ENCODE assay signal across 8 cellular contexts in the genomic region with DNA sequence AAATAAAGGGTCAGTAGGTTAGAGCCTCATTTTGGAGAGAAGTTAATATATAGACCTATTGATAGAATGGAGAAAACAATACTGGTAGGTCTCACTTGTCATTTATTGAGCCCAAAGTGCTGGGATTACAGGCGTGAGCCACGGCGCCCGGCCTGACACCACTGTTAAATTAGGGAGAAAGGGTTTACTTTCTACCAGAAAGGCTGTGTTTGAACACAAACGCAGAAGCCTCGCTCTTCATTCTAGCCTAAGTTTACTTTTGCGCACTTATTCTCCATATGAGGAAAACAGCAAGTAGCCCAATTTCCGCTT. TPM values are rescaled to one million over a fixed set of nuclear protein-coding genes. Genes with fewer than 3 reads are reported as not detected.
A peak's percentile ranks its signal among the peaks of the same experiment; 100 is the strongest.
DNase-seq lines count a peak whose midpoint lies in the region; ATAC-seq, FAIRE-seq and TF ChIP-seq lines count a peak whose summit lies in the region.

No MANE protein-coding gene starts in this region.

- H3K4me3 ChIP-seq in heart right ventricle (peak overlapping the region; percentile 60 to 84 (median 75)), K562 (peak overlapping the region; percentile 92), mesodermal cell (ENCODE audit: extremely low read depth, insufficient read depth, low read length, poor library complexity, severe bottlenecking) (peak overlapping the region; percentile 94), urinary bladder (ENCODE audit: low read depth, low read length) (peak overlapping the region; percentile 86)

- CTCF ChIA-PET in K562 (lab: Yijun Ruan, JAX; ENCODE audit: low intra/inter-chr PET ratio) = no interaction called here

- POLR2A ChIA-PET in K562 (lab: Yijun Ruan, JAX) = interaction anchor here (0.6 to 1.2 kb wide), 2 partner anchors 17 to 1114 kb away, joined by 3 read pairs; no protein-coding TSS in a partner anchor

- intact Hi-C loops in heart right ventricle (cut with DNase I) (loop anchor here in 2 of 10 donors (5.0 kb wide), 2 partner anchors 53 to 63 kb away; partner anchors contain the start of genes APH1A (in 1 of the 2) and CA14 (in 1 of the 2)), Right ventricle myocardium inferior (cut with DNase I) (no loop called here), K562 (cut with micrococcal nuclease) (loop anchor here (5.0 kb wide), 1 partner anchor 63 kb away; the partner anchor contains the start of gene CA14)

- ATAC-seq in heart right ventricle = no peak
- ATAC-seq in Right ventricle myocardium inferior = no peak
- no peak for ATAC-seq in K562
- no peak for ATAC-seq in HG03045 (IDR thresholded peaks at IDR 0.05; ENCODE audit: unreplicated experiment)

- no peaks in the 10 kb centered on the region for H4K20me1 ChIP-seq in K562 (replicated peaks; ENCODE audit: control insufficient read depth, insufficient read depth, low read length)

- H3K27ac ChIP-seq in heart right ventricle (peak overlapping the region in 9 of 10 donors; percentile 71 to 95 (median 91)), K562 (ENCODE audit: extremely low read depth, low read depth, low read length) (peak overlapping the region; percentile 91), mesodermal cell (ENCODE audit: low read depth, low read length, severe bottlenecking) (no peak overlapping the region), urinary bladder (ENCODE audit: low read depth) (no peak overlapping the region)

- BruUV-seq in K562 (replicated peaks; lab: Mats Ljungman, UMichigan) = no TSS peak

- no peak for TF ChIP-seq RAD21 in K562 (CRISPR knock-in tag; conservative IDR thresholded peaks at IDR 0.05 in 1 of 2, IDR thresholded peaks at IDR 0.05 in 1 of 2)

- H3K9me3 ChIP-seq in heart right ventricle (no peaks in the 10 kb centered on the region), K562 (replicated peaks; ENCODE audit: control insufficient read depth, insufficient read depth, low read depth, low read length) (peaks cover 4% of the 10 kb centered on the region), mesodermal cell (ENCODE audit: control insufficient read depth, low read length) (peaks cover 3% of the 10 kb centered on the region)

- no peak for TF ChIP-seq EP300 in K562 (IDR thresholded peaks at IDR 0.05; ENCODE audit: low read length)

- H3K9me1 ChIP-seq in K562 (ENCODE audit: control insufficient read depth, insufficient read depth, low read length) = no peaks in the 10 kb centered on the region

- 60 to 77% methylated on average over 8 of the region's 8 CpGs for WGBS in heart right ventricle, 2 donors
- 93% methylated on average over 8 of the region's 8 CpGs for WGBS in K562 (ENCODE audit: insufficient coverage, low coverage, missing lambda C conversion rate)
- 97 to 99% methylated on average over 8 of the region's 8 CpGs for WGBS in mesodermal cell (ENCODE audit: insufficient coverage in 2 of 2), 2 experiments
- WGBS in urinary bladder = 85% methylated on average over 8 of the region's 8 CpGs

- peaks cover 34% of the 10 kb centered on the region for H3K79me2 ChIP-seq in K562 (ENCODE audit: control insufficient read depth, insufficient read depth, low read length)

- H3K27me3 ChIP-seq in heart right ventricle (no peaks in the 10 kb centered on the region), K562 (ENCODE audit: control insufficient read depth in 2 of 2, insufficient read depth in 2 of 2, low read length in 2 of 2) (no peaks in the 10 kb centered on the region)

- peaks cover 0 to 24% (median 11%) of the 10 kb centered on the region in 9 donors for H3K36me3 ChIP-seq in heart right ventricle
- peaks cover 26% of the 10 kb centered on the region for H3K36me3 ChIP-seq in K562 (ENCODE audit: control insufficient read depth, insufficient read depth, low read length)
- H3K36me3 ChIP-seq in mesodermal cell (ENCODE audit: control insufficient read depth, insufficient read depth, low read length) = peaks cover 29% of the 10 kb centered on the region
- H3K36me3 ChIP-seq in urinary bladder (ENCODE audit: insufficient read depth) = no peaks in the 10 kb centered on the region

- H3K9ac ChIP-seq in K562 (ENCODE audit: insufficient read depth in 1 of 2, low read depth in 2 of 2, low read length in 2 of 2) = no peak overlapping the region

- no peak for DNase-seq in heart right ventricle
- DNase-seq in Right ventricle myocardium inferior (ENCODE audit: missing footprints) = no peak
- DNase-seq in K562 (ENCODE audit: extremely low read depth in 1 of 4, low spot score in 3 of 4) = no peak
- DNase-seq in hepatic stellate cell (ENCODE audit: low spot score) = no peak
- DNase-seq in NCI-H526 treated with DMSO at 0.1 percent for 48 hours (lab: John Stamatoyannopoulos, UW) = no peak

- TF ChIP-seq CTCF in heart right ventricle (IDR thresholded peaks at IDR 0.05) (no peak), K562 (IDR thresholded peaks at IDR 0.05 in 2 of 3, conservative IDR thresholded peaks at IDR 0.05 in 1 of 3; ENCODE audit: insufficient read depth in 2 of 3, low read depth in 1 of 3, low read length in 3 of 3) (no peak)

- H2AFZ ChIP-seq in K562 (ENCODE audit: low read depth, low read length) = peak overlapping the region; percentile 58

- in situ Hi-C loops in K562 (cut with MboI) = no loop called here

- H3K4me2 ChIP-seq in K562 (ENCODE audit: insufficient read depth, low read length) = peak overlapping the region; percentile 36; the same call in 1 of the 2 replicates

- no peak for TF ChIP-seq POLR2A in K562 (conservative IDR thresholded peaks at IDR 0.05)

- H3K4me1 ChIP-seq in heart right ventricle (peaks cover 0 to 25% (median 13%) of the 10 kb centered on the region in 9 donors), K562 (replicated peaks in 1 of 2; ENCODE audit: control insufficient read depth in 2 of 2, insufficient read depth in 2 of 2, low read length in 2 of 2) (peaks cover 5% of the 10 kb centered on the region in 2 experiments; a peak in 2 of 5 replicates), mesodermal cell (ENCODE audit: control insufficient read depth, insufficient read depth, low read length, poor library complexity, severe bottlenecking) (peaks cover 3% of the 10 kb centered on the region), urinary bladder (ENCODE audit: insufficient read depth) (peaks cover 1% of the 10 kb centered on the region)

- FAIRE-seq in K562 (lab: Jason Lieb, UNC) = no peak

RNA-seq across cellular contexts. Expression of gene PRPF3, which starts 0.7 kb away (rescaled TPM):
- total RNA-seq in heart right ventricle (10 to 100 TPM; 17.8 to 25.5 (median 20.1) TPM), Right ventricle myocardium inferior (21.9 TPM), K562 (2014; rRNA removed) (50.5 and 57.9 TPM in 2 replicates), K562 (2014; rRNA removed; fragmentation: Illumina TruSeq; extraction: Trizol) (73.4 and 81.5 TPM in 2 replicates), K562 (2015; rRNA removed; fragmentation: Illumina TruSeq; extraction: Trizol) (80.0 and 84.4 TPM in 2 replicates), K562 (2021) (48.1 and 51.1 TPM in 2 replicates), urinary bladder (66.6 TPM)
- polyA plus RNA-seq in heart right ventricle (10 to 100 TPM; 19.6 to 43.6 TPM), K562 (2011; rRNA removed) (38.1 and 41.7 TPM in 2 replicates), K562 (2014; fragmentation: Illumina TruSeq; extraction: Trizol) (62.0 and 67.2 TPM in 2 replicates), K562 (2014; fragmentation: Nextera tagmentation; extraction: Ambion mirVana) (10 to 100 TPM; 26.4 to 70.9 TPM), K562 (2014; rRNA removed) (53.6 and 54.1 TPM in 2 replicates), urinary bladder (34.9 TPM)
- 124 and 171 TPM in 2 replicates for total RNA-seq in K562 (2011; cell fraction: chromatin; rRNA removed; ENCODE audit: low replicate concordance)
- total RNA-seq in K562 (2011; cell fraction: nucleolus; rRNA removed) = 54.7 and 55.1 TPM in 2 replicates
- total RNA-seq in K562 (2011; cell fraction: nucleoplasm; rRNA removed) = 103 and 135 TPM in 2 replicates
- 15.6 and 20.7 TPM in 2 replicates for polyA plus RNA-seq in K562 (2011; cell fraction: cytosol; rRNA removed)
- 63.2 and 70.6 TPM in 2 replicates for polyA plus RNA-seq in K562 (2011; cell fraction: nucleus; rRNA removed)
- polyA plus RNA-seq in K562 (2012) = 41.5 and 45.4 TPM in 2 replicates
- polyA minus RNA-seq in K562 (2011; rRNA and poly(A)+ RNA removed) = 70.3 TPM in 2 replicates
- 17.8 and 22.5 TPM in 2 replicates for polyA minus RNA-seq in K562 (2011; cell fraction: cytosol; rRNA and poly(A)+ RNA removed)
- polyA minus RNA-seq in K562 (2011; cell fraction: nucleus; rRNA and poly(A)+ RNA removed) = 32.4 and 51.1 TPM in 2 replicates
- polyA plus RNA-seq in mesodermal cell (2013, experiment 1 of 2) = 40.9 TPM
- polyA plus RNA-seq in mesodermal cell (2013, experiment 2 of 2) = 36.6 TPM

RNA-seq across cellular contexts. Expression of gene MRPS21, which starts 27.0 kb away (rescaled TPM):
- total RNA-seq in heart right ventricle (10 to 100 TPM; 68.4 to 80.0 (median 73.6) TPM), Right ventricle myocardium inferior (70.8 TPM), K562 (2014; rRNA removed) (139 and 144 TPM in 2 replicates), K562 (2014; rRNA removed; fragmentation: Illumina TruSeq; extraction: Trizol) (163 and 164 TPM in 2 replicates), K562 (2015; rRNA removed; fragmentation: Illumina TruSeq; extraction: Trizol) (123 and 132 TPM in 2 replicates), K562 (2021) (131 and 133 TPM in 2 replicates), urinary bladder (33.6 TPM)
- polyA plus RNA-seq in heart right ventricle (100 to 1,000 TPM in 1 of 2 donors, 10 to 100 TPM in 1; 89.2 to 195 TPM), K562 (2011; rRNA removed) (151 and 182 TPM in 2 replicates), K562 (2014; fragmentation: Illumina TruSeq; extraction: Trizol) (115 and 119 TPM in 2 replicates), K562 (2014; fragmentation: Nextera tagmentation; extraction: Ambion mirVana) (100 to 1,000 TPM; 374 to 407 TPM), K562 (2014; rRNA removed) (149 and 173 TPM in 2 replicates), urinary bladder (68.5 TPM)
- 67.0 and 94.2 TPM in 2 replicates for total RNA-seq in K562 (2011; cell fraction: chromatin; rRNA removed; ENCODE audit: low replicate concordance)
- 81.9 and 86.1 TPM in 2 replicates for total RNA-seq in K562 (2011; cell fraction: nucleolus; rRNA removed)
- total RNA-seq in K562 (2011; cell fraction: nucleoplasm; rRNA removed) = 80.3 and 84.8 TPM in 2 replicates
- polyA plus RNA-seq in K562 (2011; cell fraction: cytosol; rRNA removed) = 57.7 and 87.2 TPM in 2 replicates
- polyA plus RNA-seq in K562 (2011; cell fraction: nucleus; rRNA removed) = 213 and 215 TPM in 2 replicates
- 74.4 and 116 TPM in 2 replicates for polyA plus RNA-seq in K562 (2012)
- 42.5 and 52.5 TPM in 2 replicates for polyA minus RNA-seq in K562 (2011; rRNA and poly(A)+ RNA removed)
- polyA minus RNA-seq in K562 (2011; cell fraction: cytosol; rRNA and poly(A)+ RNA removed) = 20.5 and 26.2 TPM in 2 replicates
- polyA minus RNA-seq in K562 (2011; cell fraction: nucleus; rRNA and poly(A)+ RNA removed) = 21.0 and 32.3 TPM in 2 replicates
- 84.6 TPM for polyA plus RNA-seq in mesodermal cell (2013, experiment 1 of 2)
- 79.3 TPM for polyA plus RNA-seq in mesodermal cell (2013, experiment 2 of 2)

RNA-seq across cellular contexts. Expression of gene CIART, which starts 38.3 kb away (rescaled TPM):
- total RNA-seq in heart right ventricle (10 to 100 TPM in 6 of 10 donors, 1 to 10 TPM in 4; 3.4 to 22.6 (median 15.5) TPM), Right ventricle myocardium inferior (12.8 TPM), K562 (2014; rRNA removed) (0.41 TPM in 1 of 2 replicates, not detected in the other), K562 (2014; rRNA removed; fragmentation: Illumina TruSeq; extraction: Trizol) (0.15 TPM in 1 of 2 replicates, not detected in the other), K562 (2015; rRNA removed; fragmentation: Illumina TruSeq; extraction: Trizol) (0.22 TPM in 1 of 2 replicates, not detected in the other), K562 (2021) (0.35 TPM in 1 of 2 replicates, not detected in the other), urinary bladder (2.4 TPM)
- polyA plus RNA-seq in heart right ventricle (10 to 100 TPM in 1 of 2 donors, 1 to 10 TPM in 1; 4.9 to 18.7 TPM), K562 (2011; rRNA removed) (0.30 TPM in 1 of 2 replicates, not detected in the other), K562 (2014; fragmentation: Illumina TruSeq; extraction: Trizol) (0.19 and 0.35 TPM in 2 replicates), K562 (2014; fragmentation: Nextera tagmentation; extraction: Ambion mirVana) (under 1 TPM; 0.07 to 0.21 TPM), K562 (2014; rRNA removed) (0.19 and 1.1 TPM in 2 replicates), urinary bladder (13.0 TPM)
- total RNA-seq in K562 (2011; cell fraction: chromatin; rRNA removed; ENCODE audit: low replicate concordance) = 0.67 and 1.3 TPM in 2 replicates
- total RNA-seq in K562 (2011; cell fraction: nucleolus; rRNA removed) = 0.67 TPM in 1 of 2 replicates, not detected in the other
- total RNA-seq in K562 (2011; cell fraction: nucleoplasm; rRNA removed) = 0.29 and 1.5 TPM in 2 replicates
- polyA plus RNA-seq in K562 (2011; cell fraction: cytosol; rRNA removed) = 0.12 and 0.19 TPM in 2 replicates
- 1.1 and 1.3 TPM in 2 replicates for polyA plus RNA-seq in K562 (2011; cell fraction: nucleus; rRNA removed)
- polyA plus RNA-seq in K562 (2012) = 0.10 and 0.44 TPM in 2 replicates
- not detected in 2 replicates for polyA minus RNA-seq in K562 (2011; rRNA and poly(A)+ RNA removed)
- not detected in 2 replicates for polyA minus RNA-seq in K562 (2011; cell fraction: cytosol; rRNA and poly(A)+ RNA removed)
- not detected in 2 replicates for polyA minus RNA-seq in K562 (2011; cell fraction: nucleus; rRNA and poly(A)+ RNA removed)
- 5.5 TPM for polyA plus RNA-seq in mesodermal cell (2013, experiment 1 of 2)
- 4.6 TPM for polyA plus RNA-seq in mesodermal cell (2013, experiment 2 of 2)

RNA-seq across cellular contexts. Expression of gene RPRD2, which starts 43.3 kb away (rescaled TPM):
- total RNA-seq in heart right ventricle = 10 to 100 TPM; 21.9 to 34.5 (median 28.2) TPM
- polyA plus RNA-seq in heart right ventricle = 1 to 10 TPM; 4.0 to 7.4 TPM
- 23.6 TPM for total RNA-seq in Right ventricle myocardium inferior
- 21.2 and 49.5 TPM in 2 replicates for total RNA-seq in K562 (2011; cell fraction: chromatin; rRNA removed; ENCODE audit: low replicate concordance)
- 12.0 and 13.0 TPM in 2 replicates for total RNA-seq in K562 (2011; cell fraction: nucleolus; rRNA removed)
- 21.8 and 22.7 TPM in 2 replicates for total RNA-seq in K562 (2011; cell fraction: nucleoplasm; rRNA removed)
- 4.4 and 5.2 TPM in 2 replicates for total RNA-seq in K562 (2014; rRNA removed)
- total RNA-seq in K562 (2014; rRNA removed; fragmentation: Illumina TruSeq; extraction: Trizol) = 7.7 and 8.9 TPM in 2 replicates
- total RNA-seq in K562 (2015; rRNA removed; fragmentation: Illumina TruSeq; extraction: Trizol) = 8.6 and 8.7 TPM in 2 replicates
- total RNA-seq in K562 (2021) = 19.8 and 21.6 TPM in 2 replicates
- 6.1 and 11.4 TPM in 2 replicates for polyA plus RNA-seq in K562 (2011; rRNA removed)
- 5.5 and 7.2 TPM in 2 replicates for polyA plus RNA-seq in K562 (2011; cell fraction: cytosol; rRNA removed)
- polyA plus RNA-seq in K562 (2011; cell fraction: nucleus; rRNA removed) = 11.6 and 12.5 TPM in 2 replicates
- 11.7 and 12.8 TPM in 2 replicates for polyA plus RNA-seq in K562 (2012)
- polyA plus RNA-seq in K562 (2014; fragmentation: Illumina TruSeq; extraction: Trizol) = 18.3 and 21.3 TPM in 2 replicates
- 1 to 10 TPM; 1.5 to 4.4 TPM for polyA plus RNA-seq in K562 (2014; fragmentation: Nextera tagmentation; extraction: Ambion mirVana)
- 6.7 and 7.9 TPM in 2 replicates for polyA plus RNA-seq in K562 (2014; rRNA removed)
- polyA minus RNA-seq in K562 (2011; rRNA and poly(A)+ RNA removed) = 9.5 and 14.1 TPM in 2 replicates
- polyA minus RNA-seq in K562 (2011; cell fraction: cytosol; rRNA and poly(A)+ RNA removed) = 10.0 and 10.3 TPM in 2 replicates
- polyA minus RNA-seq in K562 (2011; cell fraction: nucleus; rRNA and poly(A)+ RNA removed) = 9.8 and 18.9 TPM in 2 replicates
- polyA plus RNA-seq in mesodermal cell (2013, experiment 1 of 2) = 24.7 TPM
- 21.4 TPM for polyA plus RNA-seq in mesodermal cell (2013, experiment 2 of 2)
- 23.4 TPM for total RNA-seq in urinary bladder
- polyA plus RNA-seq in urinary bladder = 19.3 TPM

RNA-seq across cellular contexts. Expression of gene C1orf54, which starts 48.0 kb away (rescaled TPM):
- total RNA-seq in heart right ventricle (10 to 100 TPM in 6 of 10 donors, 1 to 10 TPM in 4; 5.7 to 19.5 (median 11.8) TPM), Right ventricle myocardium inferior (15.8 TPM), K562 (2014; rRNA removed) (not detected in 2 replicates), K562 (2014; rRNA removed; fragmentation: Illumina TruSeq; extraction: Trizol) (0.65 and 1.1 TPM in 2 replicates), K562 (2015; rRNA removed; fragmentation: Illumina TruSeq; extraction: Trizol) (1.1 and 2.2 TPM in 2 replicates), K562 (2021) (0.20 and 1.00 TPM in 2 replicates), urinary bladder (74.2 TPM)
- polyA plus RNA-seq in heart right ventricle (10 to 100 TPM; 29.1 to 34.3 TPM), K562 (2011; rRNA removed) (1.2 and 3.4 TPM in 2 replicates), K562 (2014; fragmentation: Illumina TruSeq; extraction: Trizol) (1.0 and 1.2 TPM in 2 replicates), K562 (2014; fragmentation: Nextera tagmentation; extraction: Ambion mirVana) (1 to 10 TPM; 2.0 to 2.5 TPM), K562 (2014; rRNA removed) (0.33 and 1.1 TPM in 2 replicates), urinary bladder (21.5 TPM)
- total RNA-seq in K562 (2011; cell fraction: chromatin; rRNA removed; ENCODE audit: low replicate concordance) = 0.81 and 0.97 TPM in 2 replicates
- 0.50 TPM in 1 of 2 replicates, not detected in the other for total RNA-seq in K562 (2011; cell fraction: nucleolus; rRNA removed)
- total RNA-seq in K562 (2011; cell fraction: nucleoplasm; rRNA removed) = 0.29 TPM in 1 of 2 replicates, not detected in the other
- polyA plus RNA-seq in K562 (2011; cell fraction: cytosol; rRNA removed) = 0.48 and 2.8 TPM in 2 replicates
- polyA plus RNA-seq in K562 (2011; cell fraction: nucleus; rRNA removed) = 0.47 and 1.8 TPM in 2 replicates
- 2.7 and 2.8 TPM in 2 replicates for polyA plus RNA-seq in K562 (2012)
- polyA minus RNA-seq in K562 (2011; rRNA and poly(A)+ RNA removed) = 0.30 TPM in 1 of 2 replicates, not detected in the other
- 1.0 TPM in 1 of 2 replicates, not detected in the other for polyA minus RNA-seq in K562 (2011; cell fraction: cytosol; rRNA and poly(A)+ RNA removed)
- 0.67 TPM in 1 of 2 replicates, not detected in the other for polyA minus RNA-seq in K562 (2011; cell fraction: nucleus; rRNA and poly(A)+ RNA removed)
- 26.6 TPM for polyA plus RNA-seq in mesodermal cell (2013, experiment 1 of 2)
- polyA plus RNA-seq in mesodermal cell (2013, experiment 2 of 2) = 24.1 TPM

Comparison
In these comparisons a context has a peak if more than half of its experiments do, and no peak if none do; other contexts are left out.
1. H3K27ac ChIP-seq: peak in heart right ventricle (9 of 10) and K562 (single experiment); none in mesodermal cell (single experiment) and urinary bladder (single experiment).
2. Peak in every context shown above with its lines, with median percentiles within 50 percentile points of each other: H3K4me3 ChIP-seq.